ENCODE assay signal across 9 cellular contexts in genomic region chr10:124619195-124619594, GRCh38.
DNase-seq lines count a peak whose midpoint lies in the region; ATAC-seq, FAIRE-seq and TF ChIP-seq lines count a peak whose summit lies in the region.
"Had no signal": no experiment of that assay in that cellular context is flagged by ENCODE, and none has a peak within 500 bp of the region (broad histone marks: within the 10 kb centered on the region; RNA-seq: fewer than 3 reads in every experiment).

No MANE protein-coding gene starts in this region.

- H3K9me3 Mint-ChIP-seq in effector memory CD8-positive, alpha-beta T cell, result no peaks in the 10 kb centered on the region

- ATAC-seq in GM18517 (IDR thresholded peaks at IDR 0.05; ENCODE audit: unreplicated experiment) (peak; percentile 25), HG02642 (IDR thresholded peaks at IDR 0.05; ENCODE audit: poor library complexity, unreplicated experiment) (no peak)
- ATAC-seq in effector memory CD8-positive, alpha-beta T cell (replicated peaks), result peak; percentile 71

- no peak for FAIRE-seq in D721Med (lab: Jason Lieb, UNC)

- H3K27me3 Mint-ChIP-seq in effector memory CD8-positive, alpha-beta T cell, result no peaks in the 10 kb centered on the region

- DNase-seq in Kasumi-1 (lab: John Stamatoyannopoulos, UW) (peak; percentile 33 to 57), D721Med (ENCODE audit: insufficient read length, low spot score) (no peak), EL (no peak)
- peak; percentile 26 to 34 (median 33) for DNase-seq in effector memory CD8-positive, alpha-beta T cell
- no peak for DNase-seq in activated CD4-positive, CD25-positive, alpha-beta regulatory T cell (lab: John Stamatoyannopoulos, UW)
- DNase-seq: aorta had no signal

- no peak overlapping the region for H3K4me3 ChIP-seq in skin epidermis

- H3K27ac ChIP-seq in skin epidermis, result peak overlapping the region in 20 of 21 experiments; percentile 0 to 85 (median 52)

- H3K4me1 Mint-ChIP-seq in effector memory CD8-positive, alpha-beta T cell (ENCODE audit: low read depth in 2 of 2), result peaks cover 46 to 47% of the 10 kb centered on the region in 2 donors

- TF ChIP-seq CTCF in D721Med (IDR thresholded peaks at IDR 0.05; ENCODE audit: insufficient read depth, missing control alignments), result no peak

- peaks cover 55% of the 10 kb centered on the region for H3K36me3 Mint-ChIP-seq in effector memory CD8-positive, alpha-beta T cell (ENCODE audit: insufficient read depth)

- H3K4me3 Mint-ChIP-seq in effector memory CD8-positive, alpha-beta T cell, result peak overlapping the region; percentile 66 to 77

- peak overlapping the region; percentile 90 to 94 for H3K27ac Mint-ChIP-seq in effector memory CD8-positive, alpha-beta T cell

Comparison
In these comparisons a context has a peak if more than half of its experiments do, and no peak if none do; other contexts are left out.
1. DNase-seq: peak in Kasumi-1 (2 of 2) and effector memory CD8-positive, alpha-beta T cell (3 of 3); none in D721Med (single experiment), activated CD4-positive, CD25-positive, alpha-beta regulatory T cell (0 of 4) and EL (single experiment).